33 cellular contexts compared by ENCODE assay signal in genomic region chr6:22583230-22583629, GRCh38. TPM values are rescaled to one million over a fixed set of nuclear protein-coding genes. Genes with fewer than 3 reads are reported as not detected.
"Had no signal": no experiment of that assay in that cellular context is flagged by ENCODE, and none has a peak within 500 bp of the region (broad histone marks: within the 10 kb centered on the region; RNA-seq: fewer than 3 reads in every experiment).

No MANE protein-coding gene starts in this region.

- FAIRE-seq: bronchial epithelial cell had no signal

- H3K36me3 ChIP-seq: ascending aorta, cardiac muscle cell, WERI-Rb-1 had no signal

- ATAC-seq: activated CD4-positive, alpha-beta T cell treated with anti-CD3 and anti-CD28 coated beads for 36 hours; activated CD4-positive, CD25-positive, alpha-beta regulatory T cell treated with anti-CD3 and anti-CD28 coated beads, Interleukin-2, amount 50 U/mL, for 24 hours; activated CD8-positive, alpha-beta memory T cell treated with anti-CD3 and anti-CD28 coated beads, Interleukin-2, amount 10 ng/mL, durations not matched to agents 7 days and 5 days; activated CD8-positive, alpha-beta T cell treated with anti-CD3 and anti-CD28 coated beads, Interleukin-2, amount 10 ng/mL, durations not matched to agents 7 days and 5 days; activated naive CD8-positive, alpha-beta T cell treated with anti-CD3 and anti-CD28 coated beads, Interleukin-2, amount 50 U/mL, for 24 hours; WTC11 had no signal

- H3K27ac ChIP-seq: ascending aorta, cardiac muscle cell, WERI-Rb-1 had no signal

- DNase-seq: activated CD4-positive, alpha-beta memory T cell treated with anti-CD3 and anti-CD28 coated beads, Interleukin-2, amount 10 ng/mL, durations not matched to agents 7 days and 5 days; activated CD4-positive, alpha-beta T cell treated with anti-CD3 and anti-CD28 coated beads for 1 hour; activated CD4-positive, alpha-beta T cell treated with anti-CD3 and anti-CD28 coated beads for 36 hours; activated CD4-positive, alpha-beta T cell treated with anti-CD3 and anti-CD28 coated beads for 48 hours; activated CD4-positive, alpha-beta T cell treated with anti-CD3 and anti-CD28 coated beads, Interleukin-2, amount 10 ng/mL, durations not matched to agents 7 days and 5 days; activated CD4-positive, alpha-beta T cell treated with anti-CD3 and anti-CD28 coated beads, Interleukin-2, amount 50 U/mL, for 48 hours; activated CD4-positive, CD25-positive, alpha-beta regulatory T cell; activated CD8-positive, alpha-beta memory T cell treated with anti-CD3 and anti-CD28 coated beads for 24 hours; activated CD8-positive, alpha-beta memory T cell treated with anti-CD3 and anti-CD28 coated beads, Interleukin-2, amount 10 ng/mL, durations not matched to agents 7 days and 5 days; activated CD8-positive, alpha-beta memory T cell treated with anti-CD3 and anti-CD28 coated beads, Interleukin-2, amount 50 U/mL, for 48 hours; activated CD8-positive, alpha-beta T cell treated with anti-CD3 and anti-CD28 coated beads, Interleukin-2, amount 10 ng/mL, durations not matched to agents 7 days and 5 days; activated effector memory CD4-positive, alpha-beta T cell treated with Interleukin-2 at 50 U/mL for 16 hours; activated gamma-delta T cell; activated naive CD4-positive, alpha-beta T cell treated with anti-CD3 and anti-CD28 coated beads, Interleukin-2, amount 10 ng/mL, durations not matched to agents 7 days and 5 days; activated naive CD4-positive, alpha-beta T cell treated with Interleukin-2 at 50 U/mL for 16 hours; activated naive CD8-positive, alpha-beta T cell treated with anti-CD3 and anti-CD28 coated beads, Interleukin-2, amount 10 ng/mL, durations not matched to agents 7 days and 5 days; activated naive CD8-positive, alpha-beta T cell treated with anti-CD3 and anti-CD28 coated beads, Interleukin-2, amount 50 U/mL, for 24 hours; activated T-cell treated with anti-CD3 and anti-CD28 coated beads, Interleukin-2, amount 50 U/mL, for 24 hours; activated T-cell treated with anti-CD3 and anti-CD28 coated beads, Interleukin-2, amount 50 U/mL, for 48 hours; amygdala; anterior cingulate cortex; cerebellar nuclear complex; T-helper 2 cell; T-helper 9 cell; WERI-Rb-1 had no signal

- H3K9me3 ChIP-seq: ascending aorta had no signal

- H3K27me3 ChIP-seq: ascending aorta, cardiac muscle cell had no signal

- H3K4me1 ChIP-seq: ascending aorta had no signal

- H3K4me3 ChIP-seq: ascending aorta, cardiac muscle cell had no signal

RNA-seq across cellular contexts. Expression of gene HDGFL1, which starts 13.9 kb away (rescaled TPM):
- total RNA-seq: activated CD4-positive, alpha-beta memory T cell treated with anti-CD3 and anti-CD28 coated beads, Interleukin-2, amount 10 ng/mL, durations not matched to agents 7 days and 5 days; activated CD4-positive, alpha-beta T cell treated with anti-CD3 and anti-CD28 coated beads for 36 hours; activated CD4-positive, alpha-beta T cell treated with anti-CD3 and anti-CD28 coated beads, Interleukin-2, amount 10 ng/mL, durations not matched to agents 7 days and 5 days; activated CD8-positive, alpha-beta memory T cell treated with anti-CD3 and anti-CD28 coated beads, Interleukin-2, amount 10 ng/mL, durations not matched to agents 7 days and 5 days; activated CD8-positive, alpha-beta T cell treated with anti-CD3 and anti-CD28 coated beads, Interleukin-2, amount 10 ng/mL, durations not matched to agents 7 days and 5 days; activated naive CD8-positive, alpha-beta T cell treated with anti-CD3 and anti-CD28 coated beads, Interleukin-2, amount 10 ng/mL, durations not matched to agents 7 days and 5 days; activated T-helper 2 cell treated with anti-CD3 and anti-CD28 coated beads, Interferon-gamma antibody, Interleukin-2, Interleukin-4, amounts not matched to agents 10 μg/mL and 5 μg/mL and 100 μg/mL, durations not matched to agents 14 hours and 24 hours and 36 hours; ascending aorta; bronchial epithelial cell; cardiac muscle cell; chondrocyte; WTC11 had no signal
- polyA plus RNA-seq: adipose tissue, cardiac muscle cell had no signal
